In the genomic region with DNA sequence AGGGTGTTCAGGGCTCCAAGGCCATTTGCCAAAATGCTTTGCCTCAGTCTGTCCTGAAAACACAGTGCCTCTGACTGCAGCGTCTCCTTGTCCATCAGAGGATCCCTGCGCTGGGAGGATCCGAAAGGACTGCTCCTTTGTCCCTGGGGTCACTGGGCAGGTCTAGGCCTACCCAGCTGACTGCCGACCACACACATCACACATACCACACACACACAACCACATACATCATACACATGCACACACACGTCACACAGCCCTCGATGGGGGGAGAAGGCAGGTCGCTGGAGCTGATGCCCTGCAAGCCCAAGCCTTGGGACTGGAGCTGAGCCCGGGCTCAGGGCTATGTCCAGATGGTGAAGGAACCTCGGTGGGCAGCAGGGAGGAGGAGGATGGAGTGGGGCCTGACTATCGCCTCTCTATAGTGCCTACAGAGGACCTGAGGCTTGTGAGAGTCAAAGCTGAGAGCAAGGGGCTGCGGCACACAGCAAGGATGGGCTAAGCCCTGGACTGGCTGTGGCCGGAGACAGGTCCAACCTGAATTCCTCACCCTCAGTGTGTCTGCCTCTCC, we compare ENCODE assay signal across 1 cellular context.
TF ChIP-seq lines count a peak whose summit lies in the region.

No MANE protein-coding gene starts in this region.

TF ChIP-seq in GM23338, 12 proteins besides CTCF, POLR2A, EP300 and RAD21 (continued from another document):
- TF ChIP-seq, protein P1, sequence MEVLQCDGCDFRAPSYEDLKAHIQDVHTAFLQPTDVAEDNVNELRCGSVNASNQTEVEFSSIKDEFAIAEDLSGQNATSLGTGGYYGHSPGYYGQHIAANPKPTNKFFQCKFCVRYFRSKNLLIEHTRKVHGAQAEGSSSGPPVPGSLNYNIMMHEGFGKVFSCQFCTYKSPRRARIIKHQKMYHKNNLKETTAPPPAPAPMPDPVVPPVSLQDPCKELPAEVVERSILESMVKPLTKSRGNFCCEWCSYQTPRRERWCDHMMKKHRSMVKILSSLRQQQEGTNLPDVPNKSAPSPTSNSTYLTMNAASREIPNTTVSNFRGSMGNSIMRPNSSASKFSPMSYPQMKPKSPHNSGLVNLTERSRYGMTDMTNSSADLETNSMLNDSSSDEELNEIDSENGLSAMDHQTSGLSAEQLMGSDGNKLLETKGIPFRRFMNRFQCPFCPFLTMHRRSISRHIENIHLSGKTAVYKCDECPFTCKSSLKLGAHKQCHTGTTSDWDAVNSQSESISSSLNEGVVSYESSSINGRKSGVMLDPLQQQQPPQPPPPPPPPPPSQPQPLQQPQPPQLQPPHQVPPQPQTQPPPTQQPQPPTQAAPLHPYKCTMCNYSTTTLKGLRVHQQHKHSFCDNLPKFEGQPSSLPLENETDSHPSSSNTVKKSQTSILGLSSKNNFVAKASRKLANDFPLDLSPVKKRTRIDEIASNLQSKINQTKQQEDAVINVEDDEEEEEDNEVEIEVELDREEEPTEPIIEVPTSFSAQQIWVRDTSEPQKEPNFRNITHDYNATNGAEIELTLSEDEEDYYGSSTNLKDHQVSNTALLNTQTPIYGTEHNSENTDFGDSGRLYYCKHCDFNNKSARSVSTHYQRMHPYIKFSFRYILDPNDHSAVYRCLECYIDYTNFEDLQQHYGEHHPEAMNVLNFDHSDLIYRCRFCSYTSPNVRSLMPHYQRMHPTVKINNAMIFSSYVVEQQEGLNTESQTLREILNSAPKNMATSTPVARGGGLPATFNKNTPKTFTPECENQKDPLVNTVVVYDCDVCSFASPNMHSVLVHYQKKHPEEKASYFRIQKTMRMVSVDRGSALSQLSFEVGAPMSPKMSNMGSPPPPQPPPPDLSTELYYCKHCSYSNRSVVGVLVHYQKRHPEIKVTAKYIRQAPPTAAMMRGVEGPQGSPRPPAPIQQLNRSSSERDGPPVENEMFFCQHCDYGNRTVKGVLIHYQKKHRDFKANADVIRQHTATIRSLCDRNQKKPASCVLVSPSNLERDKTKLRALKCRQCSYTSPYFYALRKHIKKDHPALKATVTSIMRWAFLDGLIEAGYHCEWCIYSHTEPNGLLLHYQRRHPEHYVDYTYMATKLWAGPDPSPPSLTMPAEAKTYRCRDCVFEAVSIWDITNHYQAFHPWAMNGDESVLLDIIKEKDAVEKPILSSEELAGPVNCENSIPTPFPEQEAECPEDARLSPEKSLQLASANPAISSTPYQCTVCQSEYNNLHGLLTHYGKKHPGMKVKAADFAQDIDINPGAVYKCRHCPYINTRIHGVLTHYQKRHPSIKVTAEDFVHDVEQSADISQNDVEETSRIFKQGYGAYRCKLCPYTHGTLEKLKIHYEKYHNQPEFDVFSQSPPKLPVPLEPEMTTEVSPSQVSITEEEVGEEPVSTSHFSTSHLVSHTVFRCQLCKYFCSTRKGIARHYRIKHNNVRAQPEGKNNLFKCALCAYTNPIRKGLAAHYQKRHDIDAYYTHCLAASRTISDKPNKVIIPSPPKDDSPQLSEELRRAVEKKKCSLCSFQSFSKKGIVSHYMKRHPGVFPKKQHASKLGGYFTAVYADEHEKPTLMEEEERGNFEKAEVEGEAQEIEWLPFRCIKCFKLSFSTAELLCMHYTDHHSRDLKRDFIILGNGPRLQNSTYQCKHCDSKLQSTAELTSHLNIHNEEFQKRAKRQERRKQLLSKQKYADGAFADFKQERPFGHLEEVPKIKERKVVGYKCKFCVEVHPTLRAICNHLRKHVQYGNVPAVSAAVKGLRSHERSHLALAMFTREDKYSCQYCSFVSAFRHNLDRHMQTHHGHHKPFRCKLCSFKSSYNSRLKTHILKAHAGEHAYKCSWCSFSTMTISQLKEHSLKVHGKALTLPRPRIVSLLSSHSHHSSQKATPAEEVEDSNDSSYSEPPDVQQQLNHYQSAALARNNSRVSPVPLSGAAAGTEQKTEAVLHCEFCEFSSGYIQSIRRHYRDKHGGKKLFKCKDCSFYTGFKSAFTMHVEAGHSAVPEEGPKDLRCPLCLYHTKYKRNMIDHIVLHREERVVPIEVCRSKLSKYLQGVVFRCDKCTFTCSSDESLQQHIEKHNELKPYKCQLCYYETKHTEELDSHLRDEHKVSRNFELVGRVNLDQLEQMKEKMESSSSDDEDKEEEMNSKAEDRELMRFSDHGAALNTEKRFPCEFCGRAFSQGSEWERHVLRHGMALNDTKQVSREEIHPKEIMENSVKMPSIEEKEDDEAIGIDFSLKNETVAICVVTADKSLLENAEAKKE (CRISPR knock-in tag; IDR thresholded peaks at IDR 0.05), result no peak
- TF ChIP-seq EZH2phosphoT487 (IDR thresholded peaks at IDR 0.05; ENCODE audit: unreplicated experiment) (no peak), NANOG (IDR thresholded peaks at IDR 0.05; ENCODE audit: borderline replicate concordance) (no peak), ZNF114 (CRISPR knock-in tag; IDR thresholded peaks at IDR 0.05) (no peak), EZH2 (IDR thresholded peaks at IDR 0.05; ENCODE audit: low read depth, unreplicated experiment) (no peak), POLR2AphosphoS5 (IDR thresholded peaks at IDR 0.05; ENCODE audit: low read depth) (no peak)
- TF ChIP-seq, protein P2, sequence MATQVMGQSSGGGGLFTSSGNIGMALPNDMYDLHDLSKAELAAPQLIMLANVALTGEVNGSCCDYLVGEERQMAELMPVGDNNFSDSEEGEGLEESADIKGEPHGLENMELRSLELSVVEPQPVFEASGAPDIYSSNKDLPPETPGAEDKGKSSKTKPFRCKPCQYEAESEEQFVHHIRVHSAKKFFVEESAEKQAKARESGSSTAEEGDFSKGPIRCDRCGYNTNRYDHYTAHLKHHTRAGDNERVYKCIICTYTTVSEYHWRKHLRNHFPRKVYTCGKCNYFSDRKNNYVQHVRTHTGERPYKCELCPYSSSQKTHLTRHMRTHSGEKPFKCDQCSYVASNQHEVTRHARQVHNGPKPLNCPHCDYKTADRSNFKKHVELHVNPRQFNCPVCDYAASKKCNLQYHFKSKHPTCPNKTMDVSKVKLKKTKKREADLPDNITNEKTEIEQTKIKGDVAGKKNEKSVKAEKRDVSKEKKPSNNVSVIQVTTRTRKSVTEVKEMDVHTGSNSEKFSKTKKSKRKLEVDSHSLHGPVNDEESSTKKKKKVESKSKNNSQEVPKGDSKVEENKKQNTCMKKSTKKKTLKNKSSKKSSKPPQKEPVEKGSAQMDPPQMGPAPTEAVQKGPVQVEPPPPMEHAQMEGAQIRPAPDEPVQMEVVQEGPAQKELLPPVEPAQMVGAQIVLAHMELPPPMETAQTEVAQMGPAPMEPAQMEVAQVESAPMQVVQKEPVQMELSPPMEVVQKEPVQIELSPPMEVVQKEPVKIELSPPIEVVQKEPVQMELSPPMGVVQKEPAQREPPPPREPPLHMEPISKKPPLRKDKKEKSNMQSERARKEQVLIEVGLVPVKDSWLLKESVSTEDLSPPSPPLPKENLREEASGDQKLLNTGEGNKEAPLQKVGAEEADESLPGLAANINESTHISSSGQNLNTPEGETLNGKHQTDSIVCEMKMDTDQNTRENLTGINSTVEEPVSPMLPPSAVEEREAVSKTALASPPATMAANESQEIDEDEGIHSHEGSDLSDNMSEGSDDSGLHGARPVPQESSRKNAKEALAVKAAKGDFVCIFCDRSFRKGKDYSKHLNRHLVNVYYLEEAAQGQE (IDR thresholded peaks at IDR 0.05; ENCODE audit: unreplicated experiment), result no peak
TF ChIP-seq in GM23338: peak in this region for 0.
